In the genomic region with DNA sequence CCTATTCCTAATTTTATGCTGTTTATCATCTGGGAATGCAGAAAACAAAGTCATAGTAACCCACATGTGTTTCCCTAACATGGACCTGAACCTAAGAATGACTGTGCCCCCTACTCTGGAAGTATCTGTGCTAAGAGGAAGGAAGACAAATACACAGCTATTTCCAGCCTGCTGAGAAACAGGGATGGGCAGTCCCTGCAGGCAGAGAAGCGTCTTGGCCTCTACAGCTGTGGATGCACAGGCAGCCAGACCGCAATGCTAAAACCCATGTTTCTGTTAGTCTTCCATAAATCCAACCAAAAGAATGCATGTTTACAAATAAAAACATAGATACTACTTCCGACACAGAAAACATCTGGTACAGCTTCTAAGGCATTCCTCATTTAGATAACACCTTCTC, we compare ENCODE assay signal across 8 cellular contexts. TPM values are rescaled to one million over a fixed set of nuclear protein-coding genes. Genes with fewer than 3 reads are reported as not detected.
DNase-seq lines count a peak whose midpoint lies in the region; ATAC-seq and TF ChIP-seq lines count a peak whose summit lies in the region.

No MANE protein-coding gene starts in this region.

- TF ChIP-seq CTCF in foreskin fibroblast (IDR thresholded peaks at IDR 0.05; ENCODE audit: low read depth, low read length): no peak
- TF ChIP-seq CTCF in CD14-positive monocyte (IDR thresholded peaks at IDR 0.05): no peak

- ATAC-seq in T-cell (replicated peaks in 1 of 4): no peak

- H3K27ac Mint-ChIP-seq in T-cell (peak overlapping the region; percentile 62 to 84), CD14-positive monocyte (no peak overlapping the region)

- H3K4me1 Mint-ChIP-seq in T-cell: peaks cover 38 to 73% (median 43%) of the 10 kb centered on the region in 3 donors
- H3K4me1 Mint-ChIP-seq in CD14-positive monocyte: peaks cover 14% of the 10 kb centered on the region

- CTCF ChIA-PET in T-cell (lab: Charles Lee): interaction anchor here (1.1 to 1.2 kb wide), 2 partner anchors 42 to 131 kb away, joined by 3 to 4 read pairs; no protein-coding TSS in a partner anchor

- DNase-seq in EH (ENCODE audit: low read depth): peak; percentile 76
- no peak for DNase-seq in T-cell
- DNase-seq in foreskin fibroblast: peak; percentile 37 to 74
- DNase-seq in retina: peak; percentile 36
- DNase-seq in cerebellum (ENCODE audit: low spot score): no peak
- DNase-seq in CD14-positive monocyte (ENCODE audit: low spot score): no peak
- DNase-seq in T-helper 9 cell: no peak
- no peak for DNase-seq in cerebellar nuclear complex (lab: John Stamatoyannopoulos, UW)

- peak overlapping the region; percentile 34 to 51 for H3K4me3 ChIP-seq in foreskin fibroblast (ENCODE audit: low read depth in 1 of 2, low read length in 2 of 2)

- intact Hi-C loops in CD14-positive monocyte (cut with micrococcal nuclease): no loop called here

- H3K27me3 Mint-ChIP-seq in T-cell: no peaks in the 10 kb centered on the region
- H3K27me3 Mint-ChIP-seq in CD14-positive monocyte (ENCODE audit: low read depth in 3 of 3): no peaks in the 10 kb centered on the region

- H3K4me3 Mint-ChIP-seq in T-cell: peak overlapping the region; percentile 1 to 42 (median 30)
- no peak overlapping the region for H3K4me3 Mint-ChIP-seq in CD14-positive monocyte

- POLR2A ChIA-PET in T-cell (lab: Charles Lee): interaction anchor here (0.5 to 0.9 kb wide), 4 partner anchors 25 to 1749 kb away, joined by 3 to 4 read pairs (median 3); no protein-coding TSS in a partner anchor

- no peaks in the 10 kb centered on the region for H3K9me3 Mint-ChIP-seq in T-cell
- H3K9me3 Mint-ChIP-seq in CD14-positive monocyte: no peaks in the 10 kb centered on the region

- peaks cover 37% of the 10 kb centered on the region for H3K36me3 Mint-ChIP-seq in T-cell
- H3K36me3 Mint-ChIP-seq in CD14-positive monocyte: no peaks in the 10 kb centered on the region

RNA-seq across cellular contexts. Expression of gene DUSP16, which starts 56.1 kb away (rescaled TPM):
- total RNA-seq in T-cell (10 to 100 TPM; 44.6 to 72.3 (median 61.0) TPM), cerebellum (15.9 TPM)
- under 1 TPM; 0.04 to 0.46 TPM for polyA plus RNA-seq in CD14-positive monocyte

Comparison
In these comparisons a context has a peak if more than half of its experiments do, and no peak if none do; other contexts are left out.
1. DNase-seq: peak in EH (single experiment), foreskin fibroblast (2 of 2) and retina (single experiment); none in T-cell (0 of 34), cerebellum (single experiment), CD14-positive monocyte (single experiment), T-helper 9 cell (single experiment) and cerebellar nuclear complex (0 of 2).
2. H3K27ac Mint-ChIP-seq: peak in T-cell (2 of 2); none in CD14-positive monocyte (0 of 7).
3. H3K4me3 Mint-ChIP-seq: peak in T-cell (3 of 3); none in CD14-positive monocyte (0 of 2).